23 cellular contexts compared by ENCODE assay signal in the genomic region with DNA sequence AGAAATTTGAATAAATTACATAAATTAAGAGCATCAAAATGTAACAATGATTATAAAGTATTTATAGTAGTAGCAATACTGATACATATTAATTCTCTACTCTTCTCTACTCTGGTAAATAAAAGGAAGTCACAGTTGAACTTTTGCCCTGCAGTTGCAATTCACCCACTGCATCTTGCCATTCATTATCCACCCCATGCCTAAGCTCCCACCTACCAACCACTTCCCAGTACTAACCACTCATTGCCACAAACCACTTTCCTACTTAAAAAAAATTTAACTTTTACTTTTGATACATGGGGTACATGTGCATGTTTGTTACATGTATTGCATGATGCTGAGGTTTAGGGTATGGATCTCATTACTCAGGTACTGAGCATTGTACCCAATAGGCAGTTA.
"Had no signal": no experiment of that assay in that cellular context is flagged by ENCODE, and none has a peak within 500 bp of the region (broad histone marks: within the 10 kb centered on the region; RNA-seq: fewer than 3 reads in every experiment).

No MANE protein-coding gene starts in this region.

- FAIRE-seq: islet of Langerhans had no signal

- H3K27ac Mint-ChIP-seq: dendritic cell treated with granulocyte-macrophage colony-stimulating factor and Interleukin-4, amounts not matched to agents 40 ng/mL and 50 ng/mL, for 4 days; endodermal cell; naive thymus-derived CD4-positive, alpha-beta T cell; nephron; type B pancreatic cell had no signal

- H3K4me1 Mint-ChIP-seq: endodermal cell; naive thymus-derived CD4-positive, alpha-beta T cell; nephron had no signal

- H3K27me3 Mint-ChIP-seq: dendritic cell treated with granulocyte-macrophage colony-stimulating factor and Interleukin-4, amounts not matched to agents 40 ng/mL and 50 ng/mL, for 4 days; naive thymus-derived CD4-positive, alpha-beta T cell; type B pancreatic cell had no signal

- H3K4me3 Mint-ChIP-seq: dendritic cell treated with granulocyte-macrophage colony-stimulating factor and Interleukin-4, amounts not matched to agents 40 ng/mL and 50 ng/mL, for 4 days; endodermal cell; naive thymus-derived CD4-positive, alpha-beta T cell; nephron; type B pancreatic cell had no signal

- DNase-seq: effector CD8-positive, alpha-beta T cell; endodermal cell; foreskin fibroblast; gastrocnemius medialis; head of caudate nucleus; left cardiac atrium; left lung; mesenchymal stem cell; midbrain; naive thymus-derived CD4-positive, alpha-beta T cell; nucleus accumbens; stimulated activated CD4-positive, alpha-beta T cell treated with anti-CD3 and anti-CD28 coated beads, Interleukin-12 subunit alpha, Interleukin-12 subunit beta, amount 100 ng/mL, for 4 hours; stimulated activated CD4-positive, alpha-beta T cell treated with anti-CD3 and anti-CD28 coated beads, Interleukin-1b, Interleukin-23, amount 100 ng/mL, for 48 hours; stimulated activated CD4-positive, alpha-beta T cell treated with anti-CD3 and anti-CD28 coated beads, Interleukin-4, amount 100 ng/mL, for 1 hour; stimulated activated CD8-positive, alpha-beta memory T cell treated with anti-CD3 and anti-CD28 coated beads, Interleukin-4, amount 100 ng/mL, for 48 hours; stimulated activated naive CD4-positive, alpha-beta T cell treated with Interleukin-2 at 50 U/mL for 16 hours; stomach; testis; tibial artery had no signal

- H3K36me3 Mint-ChIP-seq: type B pancreatic cell had no signal
